13 cellular contexts compared by ENCODE assay signal in the genomic region with DNA sequence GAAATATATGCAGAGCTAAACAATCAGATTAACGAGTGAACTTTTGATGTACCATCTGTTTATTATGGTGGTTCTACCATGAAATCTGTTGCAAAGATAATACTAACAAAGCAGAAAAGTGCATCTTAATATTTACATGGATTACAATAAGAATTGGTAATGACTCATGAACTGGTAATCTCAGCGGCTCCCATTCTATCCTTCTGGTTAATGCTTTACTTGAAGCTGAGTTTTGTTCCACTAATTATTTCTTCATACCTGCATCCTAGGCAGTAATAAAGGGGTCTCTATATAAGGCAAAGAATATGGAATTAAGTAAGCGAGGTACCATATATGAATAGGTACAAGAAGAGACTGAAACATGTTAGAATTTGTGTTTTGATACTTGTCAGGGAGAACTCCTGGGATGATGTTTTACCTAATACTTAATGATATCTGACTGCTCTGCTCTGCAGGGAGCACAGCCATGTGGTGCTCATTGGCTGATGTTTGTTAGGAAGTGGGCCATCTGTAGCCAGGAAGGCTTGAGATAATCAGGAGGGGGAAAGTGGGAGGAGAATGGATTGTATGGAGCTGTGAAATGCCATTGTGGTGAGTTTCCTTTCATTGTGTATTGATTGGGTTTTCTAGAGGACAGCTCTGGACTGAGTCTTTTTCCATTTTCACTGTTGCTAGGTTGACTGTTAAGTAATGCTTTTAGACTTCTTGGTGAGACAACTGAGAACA. TPM values are rescaled to one million over a fixed set of nuclear protein-coding genes. Genes with fewer than 3 reads are reported as not detected.
DNase-seq lines count a peak whose midpoint lies in the region; ATAC-seq, FAIRE-seq and TF ChIP-seq lines count a peak whose summit lies in the region.
"Had no signal": no experiment of that assay in that cellular context is flagged by ENCODE, and none has a peak within 500 bp of the region (broad histone marks: within the 10 kb centered on the region; RNA-seq: fewer than 3 reads in every experiment).

No MANE protein-coding gene starts in this region.

- no peaks in the 10 kb centered on the region for H3K9me3 ChIP-seq in A549

- no peak for TF ChIP-seq CTCF in A549 (IDR thresholded peaks at IDR 0.05)
- no peak for TF ChIP-seq CTCF in GM23338 (conservative IDR thresholded peaks at IDR 0.05; ENCODE audit: low read depth in 2 of 2)
- TF ChIP-seq CTCF in astrocyte of the cerebellum (IDR thresholded peaks at IDR 0.05; ENCODE audit: low read depth, low read length, missing control alignments): no peak

- DNase-seq in A549 (ENCODE audit: low read depth in 1 of 2, low spot score in 1 of 2): peak in 1 of 2 experiments; percentile 56
- DNase-seq in GM23338 (ENCODE audit: low spot score): peak; percentile 65
- peak; percentile 71 for DNase-seq in astrocyte of the cerebellum (ENCODE audit: low read depth)
- DNase-seq in iPS DF 4.7 (ENCODE audit: extremely low read depth, low spot score): peak; percentile 76
- DNase-seq in KBM-7: no peak
- no peak for DNase-seq in SHP77 treated with DMSO at 0.1 percent for 48 hours (lab: John Stamatoyannopoulos, UW)
- DNase-seq: activated CD4-positive, alpha-beta memory T cell treated with anti-CD3 and anti-CD28 coated beads for 36 hours; amniotic stem cell; HFFc6 had no signal

- no peaks in the 10 kb centered on the region for H3K27me3 ChIP-seq in GM23338 (ENCODE audit: insufficient read depth)

- peaks cover 4% of the 10 kb centered on the region; the same call in 1 of the 2 replicates for H3F3A ChIP-seq in GM23338 (replicated peaks; ENCODE audit: low read depth)

- H3K27ac ChIP-seq in A549: peak overlapping the region; percentile 55 to 80
- H3K27ac ChIP-seq in GM23338 (ENCODE audit: low read depth): peak overlapping the region; percentile 26; the same call in 1 of the 2 replicates
- H3K27ac ChIP-seq: skin epidermis had no signal

- no peaks in the 10 kb centered on the region for H3K36me3 ChIP-seq in GM23338 (ENCODE audit: insufficient read depth)

- H2AFZ ChIP-seq in GM23338: no peak overlapping the region

- TF ChIP-seq POLR2A in A549 (IDR thresholded peaks at IDR 0.05; ENCODE audit: low read length): no peak

- H3K9me3 Mint-ChIP-seq in GM23338: no peaks in the 10 kb centered on the region; the same call in 2 of the 3 replicates
- H3K9me3 Mint-ChIP-seq: activated CD4-positive, alpha-beta memory T cell treated with anti-CD3 and anti-CD28 coated beads for 36 hours; stimulated activated effector memory CD8-positive, alpha-beta T cell treated with anti-CD3 and anti-CD28 coated beads, Interleukin-12 subunit alpha, Interleukin-12 subunit beta, amount 100 ng/mL, for 72 hours had no signal

- ATAC-seq in A549 (peak; percentile 77 to 88; a peak in 5 of 6 replicates), GM23338 (peak; percentile 84), HG02852 (IDR thresholded peaks at IDR 0.05; ENCODE audit: unreplicated experiment) (no peak), GM21526 (IDR thresholded peaks at IDR 0.05; ENCODE audit: low FRiP score, unreplicated experiment) (no peak)
- ATAC-seq: stimulated activated effector memory CD8-positive, alpha-beta T cell treated with anti-CD3 and anti-CD28 coated beads, Interleukin-12 subunit alpha, Interleukin-12 subunit beta, amount 100 ng/mL, for 72 hours had no signal

- H3K79me2 ChIP-seq in GM23338 (replicated peaks; ENCODE audit: insufficient read depth): peaks cover 37% of the 10 kb centered on the region

- FAIRE-seq in A549 (lab: Jason Lieb, UNC): peak; percentile 63

- no peak overlapping the region for H3K27ac Mint-ChIP-seq in GM23338
- H3K27ac Mint-ChIP-seq: activated CD4-positive, alpha-beta memory T cell treated with anti-CD3 and anti-CD28 coated beads for 36 hours; HFFc6 had no signal

- TF ChIP-seq EP300 in A549 (IDR thresholded peaks at IDR 0.05): no peak

- H3K36me3 Mint-ChIP-seq in GM23338 (ENCODE audit: low read depth): peaks cover 25% of the 10 kb centered on the region
- H3K36me3 Mint-ChIP-seq: stimulated activated effector memory CD8-positive, alpha-beta T cell treated with anti-CD3 and anti-CD28 coated beads, Interleukin-12 subunit alpha, Interleukin-12 subunit beta, amount 100 ng/mL, for 72 hours had no signal

- peak overlapping the region; percentile 77 for H3K4me2 ChIP-seq in A549
- peak overlapping the region; percentile 19; the same call in 1 of the 2 replicates for H3K4me2 ChIP-seq in GM23338

- H3K9me2 ChIP-seq in GM23338 (ENCODE audit: insufficient read depth): no peaks in the 10 kb centered on the region

- CTCF ChIA-PET in A549 (lab: Yijun Ruan, JAX): interaction anchor here (0.8 to 1.0 kb wide), 4 partner anchors 9 to 28 kb away, joined by 3 read pairs; no protein-coding TSS in a partner anchor

- WGBS in A549 (ENCODE audit: missing lambda C conversion rate): 30% methylated on average over 3 of the region's 3 CpGs

- H4K20me1 ChIP-seq in GM23338 (replicated peaks; ENCODE audit: insufficient read depth): no peaks in the 10 kb centered on the region

- H3K27me3 Mint-ChIP-seq in GM23338 (ENCODE audit: insufficient read depth, low read depth, poor library complexity): no peaks in the 10 kb centered on the region
- H3K27me3 Mint-ChIP-seq: activated CD4-positive, alpha-beta memory T cell treated with anti-CD3 and anti-CD28 coated beads for 36 hours had no signal

- POLR2A ChIA-PET in A549 (lab: Yijun Ruan, JAX): no interaction called here

- TF ChIP-seq RAD21 in A549 (conservative IDR thresholded peaks at IDR 0.05 in 1 of 2, IDR thresholded peaks at IDR 0.05 in 1 of 2): no peak

- 0 out of 3 replicates have a peak overlapping the region, but pooled peaks have one; percentile 3 for H3K4me3 ChIP-seq in A549
- H3K4me3 ChIP-seq in GM23338: no peak overlapping the region
- no peak overlapping the region for H3K4me3 ChIP-seq in astrocyte of the cerebellum (ENCODE audit: low read depth, low read length)
- H3K4me3 ChIP-seq: skin epidermis had no signal

- H3K4me3 Mint-ChIP-seq in GM23338: no peak overlapping the region
- H3K4me3 Mint-ChIP-seq: activated CD4-positive, alpha-beta memory T cell treated with anti-CD3 and anti-CD28 coated beads for 36 hours; HFFc6; stimulated activated effector memory CD8-positive, alpha-beta T cell treated with anti-CD3 and anti-CD28 coated beads, Interleukin-12 subunit alpha, Interleukin-12 subunit beta, amount 100 ng/mL, for 72 hours had no signal

- peaks cover 36% of the 10 kb centered on the region for H3K4me1 ChIP-seq in A549
- H3K4me1 ChIP-seq in GM23338 (ENCODE audit: insufficient read depth): peaks cover 23% of the 10 kb centered on the region

- H3K4me1 Mint-ChIP-seq in GM23338: peaks cover 33% of the 10 kb centered on the region

- in situ Hi-C loops in astrocyte of the cerebellum (cut with HindIII; ENCODE audit: low sequenced_read_pairs): no loop called here
- in situ Hi-C loops in KBM-7 (cut with MboI; ENCODE audit: low pct_unique_long_range_greater_than_20kb, low sequenced_read_pairs): no loop called here

TF ChIP-seq in A549, 52 proteins besides CTCF, POLR2A, EP300 and RAD21 (continues in another document):
- TF ChIP-seq, protein P1, sequence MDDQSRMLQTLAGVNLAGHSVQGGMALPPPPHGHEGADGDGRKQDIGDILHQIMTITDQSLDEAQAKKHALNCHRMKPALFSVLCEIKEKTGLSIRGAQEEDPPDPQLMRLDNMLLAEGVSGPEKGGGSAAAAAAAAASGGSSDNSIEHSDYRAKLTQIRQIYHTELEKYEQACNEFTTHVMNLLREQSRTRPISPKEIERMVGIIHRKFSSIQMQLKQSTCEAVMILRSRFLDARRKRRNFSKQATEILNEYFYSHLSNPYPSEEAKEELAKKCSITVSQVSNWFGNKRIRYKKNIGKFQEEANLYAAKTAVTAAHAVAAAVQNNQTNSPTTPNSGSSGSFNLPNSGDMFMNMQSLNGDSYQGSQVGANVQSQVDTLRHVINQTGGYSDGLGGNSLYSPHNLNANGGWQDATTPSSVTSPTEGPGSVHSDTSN (IDR thresholded peaks at IDR 0.05): 0 out of 2 replicates have a peak, but pooled peaks have one; percentile 12
- TF ChIP-seq HOXB13 (CRISPR knock-in tag; IDR thresholded peaks at IDR 0.05; ENCODE audit: low read depth): no peak
- TF ChIP-seq ZSCAN20 (CRISPR knock-in tag; IDR thresholded peaks at IDR 0.05): no peak
- no peak for TF ChIP-seq HEYL (CRISPR knock-in tag; IDR thresholded peaks at IDR 0.05)
- TF ChIP-seq EHF (CRISPR knock-in tag; IDR thresholded peaks at IDR 0.05): no peak
- TF ChIP-seq CEBPB (IDR thresholded peaks at IDR 0.05): 0 out of 4 replicates have a peak, but pooled peaks of 1 of the 2 experiments have one; percentile 49
- peak; percentile 26; the same call in 1 of the 2 replicates for TF ChIP-seq FOSL2 (IDR thresholded peaks at IDR 0.05)
- peak; percentile 29; the same call in 1 of the 2 replicates for TF ChIP-seq FOSL2 (CRISPR knock-in tag; IDR thresholded peaks at IDR 0.05)

RNA-seq across cellular contexts. Expression of a gene that starts 52.6 kb away (rescaled TPM):
- polyA plus RNA-seq in A549 (2011; rRNA removed) (20.1 and 20.2 TPM in 2 replicates), A549 (2017; fragmentation: RNase III; extraction: RNeasy Plus Mini Kit Qiagen cat#74134 plus additional on column Dnase treatment) (18.7 to 24.1 TPM (median 20.7 TPM) in 3 replicates), GM23338 (2016; fragmentation: Nextera tagmentation; extraction: Ambion mirVana) (31.1 and 33.2 TPM in 2 replicates)
- polyA plus RNA-seq in A549 (2012; cell fraction: cytosol; rRNA removed): 9.2 and 9.5 TPM in 2 replicates
- polyA plus RNA-seq in A549 (2012; cell fraction: nucleus; rRNA removed): 3.4 and 4.7 TPM in 2 replicates
- 18.1 and 25.1 TPM in 2 replicates for polyA minus RNA-seq in A549 (2011; rRNA and poly(A)+ RNA removed)
- 26.3 and 27.0 TPM in 2 replicates for total RNA-seq in GM23338 (2014; rRNA removed; shearing (Covaris generic))

Comparison
In these comparisons a context has a peak if more than half of its experiments do, and no peak if none do; other contexts are left out.
1. ATAC-seq: peak in A549 (2 of 2) and GM23338 (single experiment); none in HG02852 (single experiment) and GM21526 (single experiment).
2. DNase-seq: peak in GM23338 (single experiment), astrocyte of the cerebellum (single experiment) and iPS DF 4.7 (single experiment); none in KBM-7 (single experiment) and SHP77 treated with DMSO at 0.1 percent for 48 hours (single experiment).